11 cellular contexts compared by ENCODE assay signal in the genomic region with DNA sequence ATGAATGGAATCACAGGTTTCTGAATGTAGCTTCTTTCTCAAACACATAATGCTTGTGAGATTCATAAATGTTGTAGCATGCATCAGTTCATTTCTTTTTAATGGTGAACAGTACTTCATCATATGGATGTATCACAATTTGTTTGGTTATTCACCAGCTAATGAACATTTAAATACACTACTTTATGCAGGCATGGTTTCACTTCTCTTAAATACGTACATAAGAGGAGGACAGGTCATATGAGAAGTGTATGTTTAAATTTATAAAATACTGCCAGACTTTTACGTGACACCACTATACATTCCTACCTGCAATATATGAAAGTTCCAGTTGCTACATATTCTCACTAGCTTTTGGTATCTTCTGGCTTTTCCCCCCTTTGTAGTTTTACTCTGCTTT.
DNase-seq lines count a peak whose midpoint lies in the region; ATAC-seq, FAIRE-seq and TF ChIP-seq lines count a peak whose summit lies in the region.
"Had no signal": no experiment of that assay in that cellular context is flagged by ENCODE, and none has a peak within 500 bp of the region (broad histone marks: within the 10 kb centered on the region; RNA-seq: fewer than 3 reads in every experiment).

No MANE protein-coding gene starts in this region.

- BruUV-seq in OCI-LY7 (replicated peaks; lab: Mats Ljungman, UMichigan), result no TSS peak

- no peaks in the 10 kb centered on the region for H3K9me2 ChIP-seq in OCI-LY7 (ENCODE audit: insufficient read depth, low read length)

- TF ChIP-seq CTCF in GM13977 (IDR thresholded peaks at IDR 0.05; ENCODE audit: extremely low read depth, insufficient read depth, missing control alignments), result no peak
- no peak for TF ChIP-seq CTCF in OCI-LY7 (conservative IDR thresholded peaks at IDR 0.05; ENCODE audit: low read length)

- H2AFZ ChIP-seq in OCI-LY7 (ENCODE audit: low read length), result no peak overlapping the region

- WGBS in small intestine, 3 donors, result 82 to 90% (median 88%) methylated on average over 2 of the region's 2 CpGs

- DNase-seq in GM13977 (ENCODE audit: low spot score), result peak; percentile 10
- DNase-seq in OCI-LY7 (ENCODE audit: low spot score), result peak; percentile 11
- DNase-seq in small intestine, result no peak
- DNase-seq in SHP77 treated with DMSO at 0.1 percent for 48 hours (lab: John Stamatoyannopoulos, UW), result no peak
- no peak for DNase-seq in HuH-7 (ENCODE audit: low spot score)
- no peak for DNase-seq in NCI-H446 (lab: John Stamatoyannopoulos, UW)
- DNase-seq: NCI-H2029 treated with DMSO at 0.1 percent for 48 hours, pancreas had no signal

- in situ Hi-C loops in GM13977 (cut with MboI; ENCODE audit: low pct_unique_long_range_greater_than_20kb, low sequenced_read_pairs, unreplicated experiment), result no loop called here

- no peaks in the 10 kb centered on the region for H3K27me3 ChIP-seq in small intestine (ENCODE audit: control insufficient read depth in 2 of 2, insufficient read depth in 2 of 2, low read length in 2 of 2)
- H3K27me3 ChIP-seq: BLaER1 treated with 17β-estradiol and CSF1 and Interleukin-3, amounts not matched to agents 10 nM and 100 nM; pancreas had no signal

- H3K4me3 ChIP-seq in OCI-LY7 (ENCODE audit: low read depth, low read length, poor library complexity, severe bottlenecking) (no peak overlapping the region), small intestine (ENCODE audit: low read depth in 1 of 2, low read length in 2 of 2) (no peak overlapping the region)
- H3K4me3 ChIP-seq: BLaER1 treated with 17β-estradiol and CSF1 and Interleukin-3, amounts not matched to agents 10 nM and 100 nM; pancreas had no signal

- H3K4me2 ChIP-seq in OCI-LY7 (ENCODE audit: low read length), result peak overlapping the region; percentile 28

- H3K27ac ChIP-seq in OCI-LY7 (ENCODE audit: low read depth, low read length, poor library complexity, severe bottlenecking) (peak overlapping the region; percentile 35), small intestine (ENCODE audit: low read depth in 1 of 2, low read length in 1 of 2) (no peak overlapping the region)
- H3K27ac ChIP-seq: BLaER1 treated with 17β-estradiol and CSF1 and Interleukin-3, amounts not matched to agents 10 nM and 100 nM; pancreas had no signal

- POLR2A ChIA-PET in OCI-LY7 (lab: Charles Lee), result interaction anchor here (1.0 kb wide), 2 partner anchors 16 to 30 kb away, joined by 3 read pairs; no protein-coding TSS in a partner anchor

- ATAC-seq in GM19468 (IDR thresholded peaks at IDR 0.05; ENCODE audit: extremely low read depth, unreplicated experiment) (peak; percentile 65), HG02938 (IDR thresholded peaks at IDR 0.05; ENCODE audit: unreplicated experiment) (peak; percentile 89)
- ATAC-seq: pancreas had no signal

- H3K79me2 ChIP-seq in OCI-LY7 (ENCODE audit: insufficient read depth, low read depth, low read length), result peaks cover 100% of the 10 kb centered on the region

- H3K36me3 ChIP-seq in OCI-LY7 (ENCODE audit: insufficient read depth, low read length) (peaks cover 69% of the 10 kb centered on the region), small intestine (ENCODE audit: control insufficient read depth in 2 of 2, insufficient read depth in 2 of 2, low read length in 2 of 2) (no peaks in the 10 kb centered on the region)
- H3K36me3 ChIP-seq: pancreas had no signal

- H3K9me3 ChIP-seq in OCI-LY7 (ENCODE audit: low read length) (no peaks in the 10 kb centered on the region), small intestine (ENCODE audit: control insufficient read depth, low read depth) (no peaks in the 10 kb centered on the region)
- H3K9me3 ChIP-seq: pancreas had no signal

- intact Hi-C loops in OCI-LY7 (cut with micrococcal nuclease; ENCODE audit: unreplicated experiment), result no loop called here

- peaks cover 22% of the 10 kb centered on the region for H3K4me1 ChIP-seq in OCI-LY7 (ENCODE audit: insufficient read depth, low read length, poor library complexity, severe bottlenecking)
- no peaks in the 10 kb centered on the region for H3K4me1 ChIP-seq in small intestine (ENCODE audit: control insufficient read depth in 2 of 2, insufficient read depth in 1 of 2, low read depth in 1 of 2, low read length in 1 of 2)
- H3K4me1 ChIP-seq: pancreas had no signal

- H4K20me1 ChIP-seq in OCI-LY7 (ENCODE audit: insufficient read depth, low read length), result no peaks in the 10 kb centered on the region; the same call in 1 of the 2 replicates

- CTCF ChIA-PET in OCI-LY7 (lab: Charles Lee; ENCODE audit: unreplicated experiment), result interaction anchor here (0.6 kb wide), 1 partner anchor 964 kb away, joined by 3 read pairs; no protein-coding TSS in a partner anchor

- FAIRE-seq in small intestine (lab: Jason Lieb, UNC), result no peak
- FAIRE-seq: pancreas had no signal

Comparison
In these comparisons a context has a peak if more than half of its experiments do, and no peak if none do; other contexts are left out.
1. DNase-seq: peak in GM13977 (single experiment) and OCI-LY7 (single experiment); none in small intestine (single experiment), SHP77 treated with DMSO at 0.1 percent for 48 hours (single experiment), HuH-7 (single experiment) and NCI-H446 (0 of 2).